In genomic region chr3:45938858-45939257, GRCh38 we compare ENCODE assay signal across 9 cellular contexts. TPM values are rescaled to one million over a fixed set of nuclear protein-coding genes. Genes with fewer than 3 reads are reported as not detected.
A peak's percentile ranks its signal among the peaks of the same experiment; 100 is the strongest.
DNase-seq lines count a peak whose midpoint lies in the region; ATAC-seq and TF ChIP-seq lines count a peak whose summit lies in the region.
"Had no signal": no experiment of that assay in that cellular context is flagged by ENCODE, and none has a peak within 500 bp of the region (broad histone marks: within the 10 kb centered on the region; RNA-seq: fewer than 3 reads in every experiment).

No MANE protein-coding gene starts in this region.

- H3K27me3 ChIP-seq in neural progenitor cell = no peaks in the 10 kb centered on the region
- H3K27me3 ChIP-seq in stomach = no peaks in the 10 kb centered on the region

- TF ChIP-seq POLR2A in stomach (IDR thresholded peaks at IDR 0.05) = no peak

- H3K9ac ChIP-seq in neural progenitor cell = no peak overlapping the region

- intact Hi-C loops in stomach (cut with DNase I; ENCODE audit: low total_unique reads) = loop anchor here (2.0 kb wide), 1 partner anchor 140 kb away; no protein-coding TSS in a partner anchor

- peak; percentile 87 for TF ChIP-seq CTCF in GM12874 (IDR thresholded peaks at IDR 0.05; ENCODE audit: insufficient read depth, low read depth, low read length)
- TF ChIP-seq CTCF in RWPE1 (conservative IDR thresholded peaks at IDR 0.05; ENCODE audit: low read depth) = peak; percentile 81
- peak; percentile 94 for TF ChIP-seq CTCF in fibroblast of the aortic adventitia (IDR thresholded peaks at IDR 0.05; ENCODE audit: insufficient read depth, low read length)
- peak; percentile 84 for TF ChIP-seq CTCF in neural progenitor cell (IDR thresholded peaks at IDR 0.05)
- TF ChIP-seq CTCF in stomach (IDR thresholded peaks at IDR 0.05) = peak in 5 of 7 experiments; percentile 85 to 94 (median 88)

- H3K4me3 ChIP-seq in fibroblast of the aortic adventitia (ENCODE audit: low read depth, low read length) (no peak overlapping the region), neural progenitor cell (no peak overlapping the region), stomach (no peak overlapping the region)

- H3K27me3 Mint-ChIP-seq in neural progenitor cell (ENCODE audit: insufficient read depth, low read depth) = no peaks in the 10 kb centered on the region
- H3K27me3 Mint-ChIP-seq: stimulated activated naive CD8-positive, alpha-beta T cell treated with anti-CD3 and anti-CD28 coated beads, Interleukin-15, Interleukin-2, amounts not matched to agents 100 ng/mL and 50 ng/mL, for 24 hours had no signal

- no peak for ATAC-seq in HG02970 (IDR thresholded peaks at IDR 0.05; ENCODE audit: low FRiP score, unreplicated experiment)

- WGBS in stomach, 5 donors = 18 to 26% (median 22%) methylated on average over 4 of the region's 4 CpGs

- no peaks in the 10 kb centered on the region for H3K4me1 ChIP-seq in neural progenitor cell
- H3K4me1 ChIP-seq in stomach = peaks cover 20 to 33% (median 24%) of the 10 kb centered on the region in 4 donors

- H3K4me1 Mint-ChIP-seq in neural progenitor cell = peaks cover 3% of the 10 kb centered on the region

- H3K27ac Mint-ChIP-seq in neural progenitor cell = no peak overlapping the region
- H3K27ac Mint-ChIP-seq: stimulated activated naive CD8-positive, alpha-beta T cell treated with anti-CD3 and anti-CD28 coated beads, Interleukin-15, Interleukin-2, amounts not matched to agents 100 ng/mL and 50 ng/mL, for 24 hours had no signal

- CTCF ChIA-PET in RWPE1 (lab: Yijun Ruan, JAX) = interaction anchor here (0.5 to 3.4 kb wide), 11 partner anchors 9 to 1052 kb away, joined by 3 to 34 read pairs (median 3); partner anchors contain the start of gene CCR5

- no peak for TF ChIP-seq EP300 in stomach (IDR thresholded peaks at IDR 0.05)

- no peaks in the 10 kb centered on the region for H3K79me2 ChIP-seq in neural progenitor cell (ENCODE audit: low read depth)

- H2AFZ ChIP-seq in neural progenitor cell (replicated peaks) = no peak overlapping the region

- no peak overlapping the region for H3K27ac ChIP-seq in RWPE1
- no peak overlapping the region for H3K27ac ChIP-seq in neural progenitor cell
- peak overlapping the region in 1 of 5 donors; percentile 14 for H3K27ac ChIP-seq in stomach

- H3K9me3 Mint-ChIP-seq in neural progenitor cell = no peaks in the 10 kb centered on the region
- H3K9me3 Mint-ChIP-seq: stimulated activated naive CD8-positive, alpha-beta T cell treated with anti-CD3 and anti-CD28 coated beads, Interleukin-15, Interleukin-2, amounts not matched to agents 100 ng/mL and 50 ng/mL, for 24 hours had no signal

- H3K36me3 Mint-ChIP-seq in neural progenitor cell = peaks cover 14% of the 10 kb centered on the region

- POLR2A ChIA-PET in RWPE1 (lab: Yijun Ruan, JAX; ENCODE audit: low non-redundant PET) = no interaction called here

- H3F3A ChIP-seq in neural progenitor cell (ENCODE audit: low read depth) = no peaks in the 10 kb centered on the region

- H4K20me1 ChIP-seq in neural progenitor cell (ENCODE audit: low read depth) = no peaks in the 10 kb centered on the region

- H3K4me3 Mint-ChIP-seq in neural progenitor cell = no peak overlapping the region
- H3K4me3 Mint-ChIP-seq: stimulated activated naive CD8-positive, alpha-beta T cell treated with anti-CD3 and anti-CD28 coated beads, Interleukin-15, Interleukin-2, amounts not matched to agents 100 ng/mL and 50 ng/mL, for 24 hours had no signal

- DNase-seq in M059J (ENCODE audit: low read depth) (peak; percentile 79), RWPE1 (ENCODE audit: low spot score) (peak; percentile 54), fibroblast of the aortic adventitia (ENCODE audit: low read depth) (peak; percentile 95), neural progenitor cell (ENCODE audit: low spot score) (peak; percentile 86), stomach (peak; percentile 91)
- peak; percentile 66 to 73 for DNase-seq in activated T-helper 1 cell treated with anti-CD3 and anti-CD28 coated beads, Interleukin-2, amount 50 U/mL, for 16 hours (ENCODE audit: low read depth in 1 of 2, low spot score in 1 of 2)

- H3K9me3 ChIP-seq in neural progenitor cell (ENCODE audit: low read depth) (no peaks in the 10 kb centered on the region), stomach (no peaks in the 10 kb centered on the region)

- H3K4me2 ChIP-seq in neural progenitor cell = no peak overlapping the region

- H3K36me3 ChIP-seq in neural progenitor cell (no peaks in the 10 kb centered on the region), stomach (peaks cover under 1 to 71% (median 51%) of the 10 kb centered on the region in 4 donors)

RNA-seq across cellular contexts. Expression of gene CXCR6, which starts 4.4 kb away (rescaled TPM):
- total RNA-seq in M059J (2014; rRNA removed; shearing (Covaris generic)) = not detected in 2 replicates
- not detected in 2 replicates for total RNA-seq in fibroblast of the aortic adventitia (ENCODE audit: low replicate concordance)
- not detected in 2 replicates for total RNA-seq in neural progenitor cell (ENCODE audit: low replicate concordance)
- total RNA-seq in stomach = 10 to 100 TPM in 1 of 5 donors, 1 to 10 TPM in 1, not detected in 3; 1.1 to 14.8 TPM
- polyA plus RNA-seq in stomach = 1 to 10 TPM in 1 of 3 donors, under 1 TPM in 2; 0.31 to 3.2 (median 0.70) TPM

RNA-seq across cellular contexts. Expression of gene CCR9, which starts 52.5 kb away (rescaled TPM):
- not detected in 2 replicates for total RNA-seq in M059J (2014; rRNA removed; shearing (Covaris generic))
- total RNA-seq in fibroblast of the aortic adventitia (ENCODE audit: low replicate concordance) = not detected in 2 replicates
- total RNA-seq in neural progenitor cell (ENCODE audit: low replicate concordance) = not detected in 2 replicates
- 1 to 10 TPM in 2 of 5 donors, not detected in 3; 1.1 to 1.2 TPM for total RNA-seq in stomach
- polyA plus RNA-seq in stomach = under 1 TPM in 1 of 3 donors, not detected in 2; 0.08 TPM

RNA-seq across cellular contexts. Expression of gene FYCO1, which starts 56.8 kb away (rescaled TPM):
- 3.8 and 7.8 TPM in 2 replicates for total RNA-seq in M059J (2014; rRNA removed; shearing (Covaris generic))
- total RNA-seq in fibroblast of the aortic adventitia (ENCODE audit: low replicate concordance) (28.0 and 57.8 TPM in 2 replicates), neural progenitor cell (ENCODE audit: low replicate concordance) (6.8 and 11.4 TPM in 2 replicates), stomach (10 to 100 TPM; 18.0 to 97.4 (median 39.3) TPM)
- 10 to 100 TPM; 10.7 to 11.8 (median 11.3) TPM for polyA plus RNA-seq in stomach
